In the genomic region with DNA sequence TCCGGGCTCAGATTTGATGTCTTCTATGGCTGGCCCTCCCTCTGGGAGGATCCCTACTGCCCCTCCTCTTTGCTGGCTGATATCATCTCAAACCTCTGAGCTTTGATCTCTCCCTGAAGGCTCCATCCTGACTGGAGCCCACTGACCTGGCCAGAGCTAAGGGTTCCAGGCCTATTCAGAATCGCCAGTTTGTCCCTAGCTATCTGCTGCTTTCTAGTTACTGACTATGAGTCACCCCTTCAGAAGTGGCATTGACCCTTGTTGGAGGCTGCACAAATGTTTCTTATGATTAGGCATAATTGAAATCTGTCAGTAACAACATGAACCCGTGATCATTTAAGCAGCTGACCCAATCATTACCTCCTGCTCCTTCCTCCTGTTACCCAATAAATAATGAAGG, we compare ENCODE assay signal across 25 cellular contexts.
"Had no signal": no experiment of that assay in that cellular context is flagged by ENCODE, and none has a peak within 500 bp of the region (broad histone marks: within the 10 kb centered on the region; RNA-seq: fewer than 3 reads in every experiment).

No MANE protein-coding gene starts in this region.

- H3K9me3 Mint-ChIP-seq: activated naive CD8-positive, alpha-beta T cell treated with anti-CD3 and anti-CD28 coated beads for 36 hours; activated T-cell treated with anti-CD3 and anti-CD28 coated beads, Interleukin-2, amount 50 U/mL, for 4 hours; activated T-helper 2 cell treated with anti-CD3 and anti-CD28 coated beads, Interferon-gamma antibody, Interleukin-2, Interleukin-4, amounts not matched to agents 10 μg/mL and 5 μg/mL and 100 μg/mL, durations not matched to agents 14 hours and 24 hours and 36 hours; nephron had no signal

- H3K9me3 ChIP-seq: heart right ventricle, left lung, neutrophil, ovary, prostate gland had no signal

- H3K36me3 Mint-ChIP-seq: activated naive CD8-positive, alpha-beta T cell treated with anti-CD3 and anti-CD28 coated beads for 36 hours had no signal

- H3K4me3 ChIP-seq: coronary artery, heart right ventricle, left lung, lung, ovary, prostate gland had no signal

- H3K27ac Mint-ChIP-seq: activated naive CD8-positive, alpha-beta T cell treated with anti-CD3 and anti-CD28 coated beads for 36 hours; activated T-helper 2 cell treated with anti-CD3 and anti-CD28 coated beads, Interferon-gamma antibody, Interleukin-2, Interleukin-4, amounts not matched to agents 10 μg/mL and 5 μg/mL and 100 μg/mL, durations not matched to agents 14 hours and 24 hours and 36 hours; nephron; T-helper 17 cell had no signal

- ATAC-seq: activated T-cell treated with anti-CD3 and anti-CD28 coated beads, Interleukin-2, amount 50 U/mL, for 4 hours; heart right ventricle; left lung; right cardiac atrium; stimulated activated naive CD8-positive, alpha-beta T cell treated with anti-CD3 and anti-CD28 coated beads, Interleukin-15, Interleukin-2, amounts not matched to agents 100 U/mL and 50 U/mL, for 24 hours; T-helper 17 cell had no signal

- H3K27ac ChIP-seq: coronary artery, heart right ventricle, left lung, neutrophil, ovary, prostate gland had no signal

- DNase-seq: activated CD4-positive, alpha-beta T cell treated with anti-CD3 and anti-CD28 coated beads for 4 hours; activated CD4-positive, alpha-beta T cell treated with anti-CD3 and anti-CD28 coated beads, Interleukin-2, amount 50 U/mL, for 48 hours; activated CD4-positive, CD25-positive, alpha-beta regulatory T cell; activated CD8-positive, alpha-beta memory T cell treated with anti-CD3 and anti-CD28 coated beads, Interleukin-2, amount 50 U/mL, for 48 hours; activated naive CD4-positive, alpha-beta T cell; activated naive CD8-positive, alpha-beta T cell treated with anti-CD3 and anti-CD28 coated beads for 36 hours; activated T-cell treated with anti-CD3 and anti-CD28 coated beads, Interleukin-2, amount 50 U/mL, for 4 hours; amygdala; heart right ventricle; kidney glomerular epithelial cell; left lung; midbrain; ovary; right cardiac atrium; stimulated activated CD4-positive, alpha-beta T cell treated with anti-CD3 and anti-CD28 coated beads, Interleukin-12 subunit alpha, Interleukin-12 subunit beta, amount 100 ng/mL, for 4 hours; stimulated activated CD4-positive, alpha-beta T cell treated with anti-CD3 and anti-CD28 coated beads, Interleukin-4, amount 100 ng/mL, for 4 hours; stimulated activated naive CD8-positive, alpha-beta T cell treated with anti-CD3 and anti-CD28 coated beads, Interleukin-15, Interleukin-2, amounts not matched to agents 100 U/mL and 50 U/mL, for 24 hours; T-helper 17 cell had no signal

- H3K27me3 ChIP-seq: ovary had no signal

- FAIRE-seq: bronchial epithelial cell had no signal

- H3K36me3 ChIP-seq: heart right ventricle, left lung, neutrophil, ovary, prostate gland had no signal
